ENCODE assay signal across 10 cellular contexts in genomic region chr19:48780684-48781391, GRCh38. TPM values are rescaled to one million over a fixed set of nuclear protein-coding genes. Genes with fewer than 3 reads are reported as not detected.
DNase-seq lines count a peak whose midpoint lies in the region; ATAC-seq, FAIRE-seq and TF ChIP-seq lines count a peak whose summit lies in the region.
"Had no signal": no experiment of that assay in that cellular context is flagged by ENCODE, and none has a peak within 500 bp of the region (broad histone marks: within the 10 kb centered on the region; RNA-seq: fewer than 3 reads in every experiment).

No MANE protein-coding gene starts in this region.

- TF ChIP-seq POLR2A in H1 (IDR thresholded peaks at IDR 0.05; ENCODE audit: control extremely low read depth in 1 of 2, low read depth in 2 of 2, low read length in 2 of 2) = no peak

- TF ChIP-seq RAD21 in H1 (IDR thresholded peaks at IDR 0.05 in 1 of 2, conservative IDR thresholded peaks at IDR 0.05 in 1 of 2; ENCODE audit: low read depth in 2 of 2, low read length in 2 of 2) = no peak

- no peak overlapping the region for H2AFZ ChIP-seq in H1 (ENCODE audit: low read length)
- no peak overlapping the region for H2AFZ ChIP-seq in neural progenitor cell (replicated peaks)

- no peak overlapping the region for H2AK5ac ChIP-seq in H1 (ENCODE audit: low read depth, low read length)

- peak overlapping the region; percentile 1; the same call in 1 of the 2 replicates for H2BK15ac ChIP-seq in H1 (ENCODE audit: low read length)

- no peak overlapping the region for H4K5ac ChIP-seq in H1 (ENCODE audit: insufficient read length, low read depth, low read length)

- no peaks in the 10 kb centered on the region for H3K4me1 ChIP-seq in H1 (replicated peaks in 1 of 4; ENCODE audit: control insufficient read depth in 3 of 4, insufficient read depth in 4 of 4, low read length in 3 of 4)
- no peaks in the 10 kb centered on the region for H3K4me1 ChIP-seq in neural progenitor cell

- no peak overlapping the region for H2BK12ac ChIP-seq in H1 (ENCODE audit: low read depth, low read length)

- peak overlapping the region; percentile 30 for H3K27ac Mint-ChIP-seq in neural progenitor cell

- H3K9ac ChIP-seq in H1 (replicated peaks in 1 of 4; ENCODE audit: extremely low read depth in 1 of 4, low read depth in 3 of 4, low read length in 3 of 4) (no peak overlapping the region), neural progenitor cell (no peak overlapping the region)

- no peaks in the 10 kb centered on the region for H3F3A ChIP-seq in neural progenitor cell (ENCODE audit: low read depth)

- H3K36me3 ChIP-seq in H1 (ENCODE audit: control insufficient read depth in 2 of 4, insufficient read depth in 4 of 4, low read length in 3 of 4) (no peaks in the 10 kb centered on the region), neural progenitor cell (no peaks in the 10 kb centered on the region)

- H2BK5ac ChIP-seq in H1 (ENCODE audit: low read depth, low read length) = no peak overlapping the region

- peaks cover 8% of the 10 kb centered on the region for H3K27me3 Mint-ChIP-seq in neural progenitor cell (ENCODE audit: insufficient read depth, low read depth)

- H4K8ac ChIP-seq in H1 (ENCODE audit: extremely low read depth, insufficient read depth, low read length) = no peak overlapping the region

- no peak overlapping the region for H3K4me3 Mint-ChIP-seq in neural progenitor cell

- H3K79me2 ChIP-seq in H1 (ENCODE audit: control insufficient read depth in 1 of 2, insufficient read depth in 2 of 2, low read length in 2 of 2) = no peaks in the 10 kb centered on the region
- no peaks in the 10 kb centered on the region for H3K79me2 ChIP-seq in neural progenitor cell (ENCODE audit: low read depth)

- no peak for FAIRE-seq in H1 (lab: Jason Lieb, UNC)

- 0 out of 2 replicates have a peak, but pooled peaks cover 2% of the 10 kb centered on the region for H3K23me2 ChIP-seq in H1 (ENCODE audit: low read depth, low read length)

- no peaks in the 10 kb centered on the region for H3K9me3 ChIP-seq in H1 (ENCODE audit: insufficient read depth in 2 of 2, low read depth in 1 of 2, low read length in 1 of 2)
- no peaks in the 10 kb centered on the region for H3K9me3 ChIP-seq in neural progenitor cell (ENCODE audit: low read depth)

- DNase-seq in CD1c-positive myeloid dendritic cell (ENCODE audit: extremely low spot score) (peak; percentile 88), M059J (ENCODE audit: low read depth) (peak; percentile 76), H1 (ENCODE audit: low read depth in 1 of 2, low spot score in 2 of 2) (no peak), neural progenitor cell (ENCODE audit: low spot score) (no peak), SW 1271 (lab: John Stamatoyannopoulos, UW) (no peak), SIG-M5 treated with dmso at 0.1 percent for 504 hours (lab: John Stamatoyannopoulos, UW; ENCODE audit: unreplicated experiment) (no peak)
- DNase-seq: activated naive CD4-positive, alpha-beta T cell treated with anti-CD3 and anti-CD28 coated beads, Interleukin-2, amount 50 U/mL, for 16 hours; T-helper 1 cell had no signal

- no peak overlapping the region for H3K4ac ChIP-seq in H1 (replicated peaks; ENCODE audit: insufficient read length, low read depth, low read length)

- H3K18ac ChIP-seq in H1 (ENCODE audit: extremely low read depth, low read length) = no peak overlapping the region

- H3K4me1 Mint-ChIP-seq in neural progenitor cell = peaks cover 9% of the 10 kb centered on the region

- POLR2A ChIA-PET in H1 (lab: Charles Lee; ENCODE audit: partially characterized antibody) = interaction anchor here (1.4 to 2.3 kb wide), 3 partner anchors 11 to 135 kb away, joined by 5 to 7 read pairs (median 5); partner anchors contain the start of genes CA11 and FGF21

- H4K20me1 ChIP-seq in H1 (replicated peaks in 1 of 2; ENCODE audit: control insufficient read depth in 1 of 2, insufficient read depth in 2 of 2, low read length in 2 of 2) (no peaks in the 10 kb centered on the region), neural progenitor cell (ENCODE audit: low read depth) (no peaks in the 10 kb centered on the region)

- ATAC-seq in GM18520 (IDR thresholded peaks at IDR 0.05; ENCODE audit: unreplicated experiment) = no peak
- no peak for ATAC-seq in GM18498 (IDR thresholded peaks at IDR 0.05; ENCODE audit: unreplicated experiment)

- no peak overlapping the region for H3K56ac ChIP-seq in H1 (replicated peaks; ENCODE audit: insufficient read length, low read depth, low read length)

- no peak overlapping the region for H2BK120ac ChIP-seq in H1 (replicated peaks; ENCODE audit: low read depth, low read length)

- no peak for TF ChIP-seq EP300 in H1 (IDR thresholded peaks at IDR 0.05; ENCODE audit: borderline replicate concordance in 1 of 2, low read depth in 2 of 2, low read length in 2 of 2)

- H4K91ac ChIP-seq in H1 (replicated peaks; ENCODE audit: insufficient read length, low read length) = no peak overlapping the region

- H3K4me2 ChIP-seq in H1 (ENCODE audit: insufficient read depth in 1 of 2, low read depth in 2 of 2, low read length in 2 of 2) (no peak overlapping the region), neural progenitor cell (no peak overlapping the region)

- no peaks in the 10 kb centered on the region for H3K36me3 Mint-ChIP-seq in neural progenitor cell

- no peak overlapping the region for H3K14ac ChIP-seq in H1 (ENCODE audit: insufficient read length)

- no peak overlapping the region for H2BK20ac ChIP-seq in H1 (ENCODE audit: low read length)

- CTCF ChIA-PET in H1 (lab: Charles Lee; ENCODE audit: partially characterized antibody) = interaction anchor here (1.2 to 17.5 kb wide), 5 partner anchors 9 to 62 kb away, joined by 4 to 231 read pairs (median 9); no protein-coding TSS in a partner anchor

- H3K27me3 ChIP-seq in H1 (replicated peaks in 1 of 4; ENCODE audit: control insufficient read depth in 3 of 4, extremely low read depth in 1 of 4, insufficient read depth in 3 of 4, low read length in 3 of 4) (peaks cover 0 to 3% (median 0%) of the 10 kb centered on the region in 4 experiments; a peak in 3 of 7 replicates), neural progenitor cell (no peaks in the 10 kb centered on the region)

- WGBS in H1 (ENCODE audit: extremely low coverage in 1 of 2, insufficient coverage in 1 of 2, insufficient read length in 1 of 2, insufficient replicate concordance in 2 of 2, low coverage in 1 of 2, low lambda C conversion rate in 2 of 2, missing lambda C conversion rate in 1 of 2), 2 experiments = 89% methylated on average over 13 of the region's 13 CpGs; no CpG with 5 or more reads in 1 of the 2 experiments

- no peaks in the 10 kb centered on the region for H3K9me3 Mint-ChIP-seq in neural progenitor cell

- H3K23ac ChIP-seq in H1 (ENCODE audit: insufficient read length) = no peak overlapping the region

- H3K4me3 ChIP-seq in H1 (ENCODE audit: extremely low read depth in 1 of 4, insufficient read depth in 2 of 4, low read depth in 3 of 4, low read length in 4 of 4) (no peak overlapping the region), neural progenitor cell (no peak overlapping the region)

- no peak for TF ChIP-seq CTCF in H1 (IDR thresholded peaks at IDR 0.05; ENCODE audit: control extremely low read depth in 1 of 3, insufficient read depth in 1 of 3, low read depth in 1 of 3, low read length in 3 of 3)
- TF ChIP-seq CTCF in neural progenitor cell (IDR thresholded peaks at IDR 0.05) = no peak

- H3K79me1 ChIP-seq in H1 (ENCODE audit: low read depth, low read length) = no peaks in the 10 kb centered on the region

- no peak overlapping the region for H3K27ac ChIP-seq in H1 (ENCODE audit: low read depth, low read length)
- no peak overlapping the region for H3K27ac ChIP-seq in neural progenitor cell

RNA-seq across cellular contexts. Expression of gene FGF21, which starts 25.5 kb away (rescaled TPM):
- total RNA-seq in M059J (2014; rRNA removed; shearing (Covaris generic)) = 0.37 TPM in 1 of 2 replicates, not detected in the other
- total RNA-seq in H1 (2021; fragmentation: NEBNext Ultra II Directional; extraction: Animal tissue kit (Norgen Biotek cat#: 25700)) = 0.48 TPM in 1 of 2 replicates, not detected in the other
- 0.80 and 2.2 TPM in 2 replicates for polyA plus RNA-seq in H1 (2011; rRNA removed)
- polyA plus RNA-seq in H1 (2011; cell fraction: cytosol; rRNA removed) = 1.5 TPM
- polyA plus RNA-seq in H1 (2011; cell fraction: nucleus; rRNA removed) = 5.9 TPM
- 0.41 to 0.80 TPM (median 0.75 TPM) in 3 of 4 replicates, not detected in the other for polyA plus RNA-seq in H1 (2012, experiment 1 of 2)
- 0.42 TPM for polyA plus RNA-seq in H1 (2012, experiment 2 of 2)
- 0.43 TPM for polyA plus RNA-seq in H1 (2013, experiment 1 of 2)
- 0.46 TPM for polyA plus RNA-seq in H1 (2013, experiment 2 of 2)
- 0.41 and 0.69 TPM in 2 replicates for polyA minus RNA-seq in H1 (2011; rRNA and poly(A)+ RNA removed)
- not detected for polyA minus RNA-seq in H1 (2011; cell fraction: cytosol; rRNA and poly(A)+ RNA removed)
- 1.9 TPM for polyA minus RNA-seq in H1 (2011; cell fraction: nucleus; rRNA and poly(A)+ RNA removed)
- not detected in 2 replicates for total RNA-seq in neural progenitor cell (ENCODE audit: low replicate concordance)

RNA-seq across cellular contexts. Expression of gene FUT1, which starts 28.4 kb away (rescaled TPM):
- total RNA-seq in M059J (2014; rRNA removed; shearing (Covaris generic)) = 0.15 and 0.79 TPM in 2 replicates
- total RNA-seq in H1 (2021; fragmentation: NEBNext Ultra II Directional; extraction: Animal tissue kit (Norgen Biotek cat#: 25700)) = 12.2 and 12.9 TPM in 2 replicates
- 7.4 and 12.4 TPM in 2 replicates for polyA plus RNA-seq in H1 (2011; rRNA removed)
- 10.5 TPM for polyA plus RNA-seq in H1 (2011; cell fraction: cytosol; rRNA removed)
- 13.8 TPM for polyA plus RNA-seq in H1 (2011; cell fraction: nucleus; rRNA removed)
- 6.4 to 7.6 TPM (median 7.4 TPM) in 4 replicates for polyA plus RNA-seq in H1 (2012, experiment 1 of 2)
- 6.4 TPM for polyA plus RNA-seq in H1 (2012, experiment 2 of 2)
- 8.6 TPM for polyA plus RNA-seq in H1 (2013, experiment 1 of 2)
- polyA plus RNA-seq in H1 (2013, experiment 2 of 2) = 9.4 TPM
- polyA minus RNA-seq in H1 (2011; rRNA and poly(A)+ RNA removed) = 10.9 and 15.3 TPM in 2 replicates
- 13.0 TPM for polyA minus RNA-seq in H1 (2011; cell fraction: cytosol; rRNA and poly(A)+ RNA removed)
- polyA minus RNA-seq in H1 (2011; cell fraction: nucleus; rRNA and poly(A)+ RNA removed) = 12.6 TPM
- total RNA-seq in neural progenitor cell (ENCODE audit: low replicate concordance) = 2.9 and 5.1 TPM in 2 replicates

RNA-seq across cellular contexts. Expression of gene BCAT2, which starts 30.0 kb away (rescaled TPM):
- 41.0 and 54.0 TPM in 2 replicates for total RNA-seq in M059J (2014; rRNA removed; shearing (Covaris generic))
- total RNA-seq in H1 (2021; fragmentation: NEBNext Ultra II Directional; extraction: Animal tissue kit (Norgen Biotek cat#: 25700)) = 42.5 and 44.5 TPM in 2 replicates
- polyA plus RNA-seq in H1 (2011; rRNA removed) = 48.7 and 77.3 TPM in 2 replicates
- polyA plus RNA-seq in H1 (2011; cell fraction: cytosol; rRNA removed) = 61.0 TPM
- 97.8 TPM for polyA plus RNA-seq in H1 (2011; cell fraction: nucleus; rRNA removed)
- 33.8 to 48.3 TPM (median 44.2 TPM) in 4 replicates for polyA plus RNA-seq in H1 (2012, experiment 1 of 2)
- polyA plus RNA-seq in H1 (2012, experiment 2 of 2) = 52.5 TPM
- 28.4 TPM for polyA plus RNA-seq in H1 (2013, experiment 1 of 2)
- polyA plus RNA-seq in H1 (2013, experiment 2 of 2) = 25.3 TPM
- polyA minus RNA-seq in H1 (2011; rRNA and poly(A)+ RNA removed) = 22.1 and 33.4 TPM in 2 replicates
- polyA minus RNA-seq in H1 (2011; cell fraction: cytosol; rRNA and poly(A)+ RNA removed) = 19.2 TPM
- polyA minus RNA-seq in H1 (2011; cell fraction: nucleus; rRNA and poly(A)+ RNA removed) = 26.0 TPM
- total RNA-seq in neural progenitor cell (ENCODE audit: low replicate concordance) = 33.5 and 63.2 TPM in 2 replicates

RNA-seq across cellular contexts. Expression of gene IZUMO1, which starts 34.1 kb away (rescaled TPM):
- total RNA-seq in M059J (2014; rRNA removed; shearing (Covaris generic)) = not detected in 2 replicates
- 1.7 and 1.8 TPM in 2 replicates for total RNA-seq in H1 (2021; fragmentation: NEBNext Ultra II Directional; extraction: Animal tissue kit (Norgen Biotek cat#: 25700))
- polyA plus RNA-seq in H1 (2011; rRNA removed) = 0.33 and 0.46 TPM in 2 replicates
- 1.2 TPM for polyA plus RNA-seq in H1 (2011; cell fraction: cytosol; rRNA removed)
- polyA plus RNA-seq in H1 (2011; cell fraction: nucleus; rRNA removed) = 4.8 TPM
- 0.73 to 1.3 TPM (median 1.0 TPM) in 4 replicates for polyA plus RNA-seq in H1 (2012, experiment 1 of 2)
- polyA plus RNA-seq in H1 (2012, experiment 2 of 2) = 0.26 TPM
- polyA plus RNA-seq in H1 (2013, experiment 1 of 2) = 0.73 TPM
- 0.35 TPM for polyA plus RNA-seq in H1 (2013, experiment 2 of 2)
- polyA minus RNA-seq in H1 (2011; rRNA and poly(A)+ RNA removed) = 0.56 and 1.0 TPM in 2 replicates
- polyA minus RNA-seq in H1 (2011; cell fraction: cytosol; rRNA and poly(A)+ RNA removed) = 0.51 TPM
- polyA minus RNA-seq in H1 (2011; cell fraction: nucleus; rRNA and poly(A)+ RNA removed) = 4.8 TPM
- total RNA-seq in neural progenitor cell (ENCODE audit: low replicate concordance) = 0.19 and 0.40 TPM in 2 replicates

RNA-seq across cellular contexts. Expression of gene RASIP1, which starts 40.4 kb away (rescaled TPM):
- 0.20 TPM in 1 of 2 replicates, not detected in the other for total RNA-seq in M059J (2014; rRNA removed; shearing (Covaris generic))
- total RNA-seq in H1 (2021; fragmentation: NEBNext Ultra II Directional; extraction: Animal tissue kit (Norgen Biotek cat#: 25700)) = 8.7 and 9.3 TPM in 2 replicates
- 11.4 and 16.4 TPM in 2 replicates for polyA plus RNA-seq in H1 (2011; rRNA removed)
- polyA plus RNA-seq in H1 (2011; cell fraction: cytosol; rRNA removed) = 9.0 TPM
- polyA plus RNA-seq in H1 (2011; cell fraction: nucleus; rRNA removed) = 17.4 TPM
- 4.5 to 8.8 TPM (median 8.1 TPM) in 4 replicates for polyA plus RNA-seq in H1 (2012, experiment 1 of 2)
- polyA plus RNA-seq in H1 (2012, experiment 2 of 2) = 8.5 TPM
- 6.0 TPM for polyA plus RNA-seq in H1 (2013, experiment 1 of 2)
- 6.0 TPM for polyA plus RNA-seq in H1 (2013, experiment 2 of 2)
- polyA minus RNA-seq in H1 (2011; rRNA and poly(A)+ RNA removed) = 3.3 and 5.7 TPM in 2 replicates
- 5.8 TPM for polyA minus RNA-seq in H1 (2011; cell fraction: cytosol; rRNA and poly(A)+ RNA removed)
- 7.2 TPM for polyA minus RNA-seq in H1 (2011; cell fraction: nucleus; rRNA and poly(A)+ RNA removed)
- total RNA-seq in neural progenitor cell (ENCODE audit: low replicate concordance) = 0.86 and 3.2 TPM in 2 replicates

Comparison
In these comparisons a context has a peak if more than half of its experiments do, and no peak if none do; other contexts are left out.
1. DNase-seq: peak in CD1c-positive myeloid dendritic cell (single experiment) and M059J (single experiment); none in H1 (0 of 2), neural progenitor cell (single experiment), SW 1271 (0 of 2) and SIG-M5 treated with dmso at 0.1 percent for 504 hours (single experiment).